12 cellular contexts compared by ENCODE assay signal in the genomic region with DNA sequence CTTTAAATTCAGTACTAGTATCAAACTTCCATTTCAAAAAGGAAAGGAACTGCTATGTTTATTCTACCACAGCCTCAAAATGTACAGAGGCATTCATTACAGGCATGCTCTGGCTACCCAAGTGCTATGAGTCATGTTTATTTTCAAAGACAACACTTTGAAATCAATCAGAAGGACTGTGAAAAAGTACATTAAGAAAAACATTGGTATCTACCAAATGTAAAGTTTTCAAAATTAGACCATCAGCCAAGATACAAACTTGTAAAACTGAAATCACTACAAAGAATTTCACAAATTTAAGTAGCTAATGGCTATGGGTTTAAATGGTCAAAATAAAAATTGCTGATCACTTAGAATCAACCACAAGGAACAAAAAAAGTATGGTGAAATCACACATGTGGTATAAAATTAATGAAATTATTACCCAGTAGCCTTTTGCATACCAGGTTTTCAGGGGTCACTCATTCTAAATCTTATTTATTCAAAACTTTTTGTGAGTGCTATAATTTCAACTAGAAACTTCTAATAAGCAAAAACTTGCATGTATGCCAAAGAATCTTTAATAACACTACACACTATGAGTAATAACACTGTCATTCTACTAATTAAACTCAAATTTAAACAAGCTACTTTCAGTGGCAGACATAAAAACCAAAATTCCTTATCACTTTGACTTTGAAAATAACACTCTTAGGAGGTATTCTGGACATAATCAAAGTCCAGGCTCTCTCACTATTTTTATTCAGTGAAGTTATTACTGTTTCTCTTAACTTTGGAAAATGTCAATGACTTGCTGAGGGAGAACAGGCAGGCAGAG. TPM values are rescaled to one million over a fixed set of nuclear protein-coding genes. Genes with fewer than 3 reads are reported as not detected.
DNase-seq lines count a peak whose midpoint lies in the region; ATAC-seq and TF ChIP-seq lines count a peak whose summit lies in the region.
"Had no signal": no experiment of that assay in that cellular context is flagged by ENCODE, and none has a peak within 500 bp of the region (broad histone marks: within the 10 kb centered on the region; RNA-seq: fewer than 3 reads in every experiment).

No MANE protein-coding gene starts in this region.

- no peak for ATAC-seq in GM19463 (IDR thresholded peaks at IDR 0.05; ENCODE audit: unreplicated experiment)
- ATAC-seq: CD8-positive, alpha-beta T cell had no signal

- TF ChIP-seq CTCF in coronary artery (IDR thresholded peaks at IDR 0.05) = no peak

- peak; percentile 24 for DNase-seq in AG20443 (ENCODE audit: low spot score)
- peak; percentile 51 for DNase-seq in LoVo (ENCODE audit: low spot score)
- no peak for DNase-seq in coronary artery (ENCODE audit: low spot score)
- peak; percentile 47 to 79 for DNase-seq in lung microvascular endothelial cell (ENCODE audit: low read depth in 2 of 2)
- no peak for DNase-seq in activated CD4-positive, CD25-positive, alpha-beta regulatory T cell treated with anti-CD3 and anti-CD28 coated beads, Interleukin-2, amount 50 U/mL, for 72 hours
- no peak for DNase-seq in stimulated activated CD4-positive, alpha-beta T cell treated with anti-CD3 and anti-CD28 coated beads, Interleukin-12 subunit alpha, Interleukin-12 subunit beta, amount 100 ng/mL, for 4 hours
- no peak for DNase-seq in NCI-H2196 treated with DMSO at 0.1 percent for 48 hours (lab: John Stamatoyannopoulos, UW; ENCODE audit: unreplicated experiment)
- DNase-seq: activated T-cell treated with anti-CD3 and anti-CD28 coated beads, Interleukin-2, amount 50 U/mL, for 1 hour; CD8-positive, alpha-beta T cell; MV-4-11; ovary had no signal

- H3K27ac ChIP-seq in coronary artery = peak overlapping the region; percentile 0 to 42
- H3K27ac ChIP-seq: ovary had no signal

- no peak overlapping the region for H3K4me3 ChIP-seq in coronary artery
- H3K4me3 ChIP-seq: ovary had no signal

RNA-seq across cellular contexts. Expression of a gene that starts 49.2 kb away (rescaled TPM):
- 8.9 and 12.6 TPM in 2 replicates for total RNA-seq in lung microvascular endothelial cell

Comparison
In these comparisons a context has a peak if more than half of its experiments do, and no peak if none do; other contexts are left out.
1. DNase-seq: peak in AG20443 (single experiment), LoVo (single experiment) and lung microvascular endothelial cell (2 of 2); none in coronary artery (single experiment), activated CD4-positive, CD25-positive, alpha-beta regulatory T cell treated with anti-CD3 and anti-CD28 coated beads, Interleukin-2, amount 50 U/mL, for 72 hours (single experiment), stimulated activated CD4-positive, alpha-beta T cell treated with anti-CD3 and anti-CD28 coated beads, Interleukin-12 subunit alpha, Interleukin-12 subunit beta, amount 100 ng/mL, for 4 hours (single experiment) and NCI-H2196 treated with DMSO at 0.1 percent for 48 hours (single experiment).